ENCODE assay signal across 31 cellular contexts in the genomic region with DNA sequence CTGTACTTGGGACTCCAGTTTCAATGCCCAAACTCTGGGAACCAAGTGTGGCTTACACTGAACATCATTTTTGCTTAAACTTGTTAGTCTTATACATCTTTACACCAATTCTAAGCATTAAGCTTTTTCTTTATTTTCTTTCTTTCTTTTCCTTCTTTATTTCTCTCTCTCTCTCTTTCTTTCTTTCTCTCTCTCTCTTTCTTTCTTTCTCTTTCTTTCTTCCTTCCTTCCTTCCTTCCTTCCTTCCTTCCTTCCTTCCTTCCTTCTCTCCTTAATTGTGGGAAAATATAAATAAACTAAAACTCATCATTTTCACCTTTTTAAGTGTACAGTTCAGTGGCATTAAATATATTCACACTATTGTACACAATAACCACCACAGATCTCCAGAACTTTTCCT. TPM values are rescaled to one million over a fixed set of nuclear protein-coding genes. Genes with fewer than 3 reads are reported as not detected.
"Had no signal": no experiment of that assay in that cellular context is flagged by ENCODE, and none has a peak within 500 bp of the region (broad histone marks: within the 10 kb centered on the region; RNA-seq: fewer than 3 reads in every experiment).

No MANE protein-coding gene starts in this region.

- H3K4me1 ChIP-seq: stomach, suprapubic skin, testis, thyroid gland, tibial artery, tibial nerve, transverse colon, upper lobe of left lung, upper lobe of right lung, uterus, vagina had no signal

- ATAC-seq: stimulated activated effector memory CD8-positive, alpha-beta T cell treated with anti-CD3 and anti-CD28 coated beads, Interleukin-12 subunit alpha, Interleukin-12 subunit beta, amount 100 ng/mL, for 72 hours; stimulated activated memory B cell treated with anti-CD40 and anti-IgM and Interleukin-4, amounts not matched to agents 10 μg/mL and 1 μg/mL and 100 μg/mL, for 72 hours; stimulated activated naive B cell treated with anti-CD40 and anti-IgM and Interleukin-4, amounts not matched to agents 10 μg/mL and 1 μg/mL and 100 μg/mL, for 72 hours; stimulated activated naive CD8-positive, alpha-beta T cell treated with anti-CD3 and anti-CD28 coated beads, Interleukin-15, amount 100 ng/mL, for 72 hours; stimulated activated naive CD8-positive, alpha-beta T cell treated with anti-CD3 and anti-CD28 coated beads, Interleukin-15, Interleukin-2, amounts not matched to agents 100 U/mL and 50 U/mL, for 24 hours; upper lobe of right lung had no signal

- H3K4me1 Mint-ChIP-seq: stimulated activated naive CD8-positive, alpha-beta T cell treated with anti-CD3 and anti-CD28 coated beads, Interleukin-15, amount 100 ng/mL, for 72 hours had no signal

- FAIRE-seq: urothelium cell line had no signal

- H3K27ac Mint-ChIP-seq: stimulated activated effector memory CD8-positive, alpha-beta T cell treated with anti-CD3 and anti-CD28 coated beads, Interleukin-12 subunit alpha, Interleukin-12 subunit beta, amount 100 ng/mL, for 72 hours; stimulated activated memory B cell treated with anti-CD40 and anti-IgM and Interleukin-4, amounts not matched to agents 10 μg/mL and 1 μg/mL and 100 μg/mL, for 72 hours; stimulated activated naive B cell treated with anti-CD40 and anti-IgM and Interleukin-4, amounts not matched to agents 10 μg/mL and 1 μg/mL and 100 μg/mL, for 72 hours; stimulated activated naive CD8-positive, alpha-beta T cell treated with anti-CD3 and anti-CD28 coated beads, Interleukin-15, amount 100 ng/mL, for 72 hours; stimulated activated naive CD8-positive, alpha-beta T cell treated with anti-CD3 and anti-CD28 coated beads, Interleukin-15, Interleukin-2, amounts not matched to agents 100 ng/mL and 50 ng/mL, for 24 hours; type B pancreatic cell had no signal

- DNase-seq: stimulated activated CD4-positive, alpha-beta T cell treated with anti-CD3 and anti-CD28 coated beads, Interleukin-2, amount 100 ng/mL, for 48 hours; stimulated activated CD4-positive, alpha-beta T cell treated with anti-CD3 and anti-CD28 coated beads, Interleukin-4, amount 100 ng/mL, for 1 hour; stimulated activated CD4-positive, alpha-beta T cell treated with anti-CD3 and anti-CD28 coated beads, Interleukin-4, amount 100 ng/mL, for 24 hours; stimulated activated CD4-positive, alpha-beta T cell treated with anti-CD3 and anti-CD28 coated beads, Interleukin-4, amount 100 ng/mL, for 4 hours; stimulated activated CD8-positive, alpha-beta memory T cell treated with anti-CD3 and anti-CD28 coated beads, Interleukin-4, amount 100 ng/mL, for 48 hours; stimulated activated naive B cell treated with anti-CD40 and anti-IgM and Interleukin-4, amounts not matched to agents 10 μg/mL and 1 μg/mL and 100 μg/mL, for 72 hours; stimulated activated naive CD4-positive, alpha-beta T cell; stimulated activated naive CD4-positive, alpha-beta T cell treated with Interleukin-2 at 50 U/mL for 16 hours; stimulated activated naive CD8-positive, alpha-beta T cell treated with anti-CD3 and anti-CD28 coated beads, Interleukin-15, amount 100 ng/mL, for 72 hours; stimulated activated naive CD8-positive, alpha-beta T cell treated with anti-CD3 and anti-CD28 coated beads, Interleukin-15, Interleukin-2, amounts not matched to agents 100 U/mL and 50 U/mL, for 24 hours; stomach; substantia nigra; testis; thyroid gland; tibial artery; transverse colon; trophoblast cell; upper lobe of left lung; upper lobe of right lung; uterus had no signal

- H3K27me3 ChIP-seq: stomach, suprapubic skin, testis, thyroid gland, tibial artery, transverse colon, upper lobe of left lung, upper lobe of right lung, uterus, vagina had no signal

- H3K4me3 Mint-ChIP-seq: stimulated activated effector memory CD8-positive, alpha-beta T cell treated with anti-CD3 and anti-CD28 coated beads, Interleukin-12 subunit alpha, Interleukin-12 subunit beta, amount 100 ng/mL, for 72 hours; stimulated activated memory B cell treated with anti-CD40 and anti-IgM and Interleukin-4, amounts not matched to agents 10 μg/mL and 1 μg/mL and 100 μg/mL, for 72 hours; stimulated activated naive B cell treated with anti-CD40 and anti-IgM and Interleukin-4, amounts not matched to agents 10 μg/mL and 1 μg/mL and 100 μg/mL, for 72 hours; stimulated activated naive CD8-positive, alpha-beta T cell treated with anti-CD3 and anti-CD28 coated beads, Interleukin-15, amount 100 ng/mL, for 72 hours; stimulated activated naive CD8-positive, alpha-beta T cell treated with anti-CD3 and anti-CD28 coated beads, Interleukin-15, Interleukin-2, amounts not matched to agents 100 ng/mL and 50 ng/mL, for 24 hours; type B pancreatic cell had no signal

- H3K36me3 ChIP-seq: stomach, suprapubic skin, thoracic aorta, thyroid gland, tibial artery, tibial nerve, transverse colon, upper lobe of left lung, upper lobe of right lung, uterus, vagina had no signal

- H3K27me3 Mint-ChIP-seq: stimulated activated memory B cell treated with anti-CD40 and anti-IgM and Interleukin-4, amounts not matched to agents 10 μg/mL and 1 μg/mL and 100 μg/mL, for 72 hours; stimulated activated naive B cell treated with anti-CD40 and anti-IgM and Interleukin-4, amounts not matched to agents 10 μg/mL and 1 μg/mL and 100 μg/mL, for 72 hours; stimulated activated naive CD8-positive, alpha-beta T cell treated with anti-CD3 and anti-CD28 coated beads, Interleukin-15, amount 100 ng/mL, for 72 hours had no signal

- H3K9me3 Mint-ChIP-seq: stimulated activated memory B cell treated with anti-CD40 and anti-IgM and Interleukin-4, amounts not matched to agents 10 μg/mL and 1 μg/mL and 100 μg/mL, for 72 hours; type B pancreatic cell had no signal

- H3K27ac ChIP-seq: stomach, suprapubic skin, testis, thoracic aorta, thyroid gland, tibial artery, tibial nerve, transverse colon, upper lobe of left lung, upper lobe of right lung, uterus, vagina had no signal

- H3K4me3 ChIP-seq: stomach, suprapubic skin, testis, thoracic aorta, thyroid gland, tibial artery, tibial nerve, transverse colon, upper lobe of left lung, upper lobe of right lung, uterus, vagina had no signal

- H3K9me3 ChIP-seq: stomach, suprapubic skin, testis, thoracic aorta, thyroid gland, tibial artery, tibial nerve, transverse colon, upper lobe of left lung, upper lobe of right lung, uterus, vagina had no signal

- H3K36me3 Mint-ChIP-seq: stimulated activated effector memory CD8-positive, alpha-beta T cell treated with anti-CD3 and anti-CD28 coated beads, Interleukin-12 subunit alpha, Interleukin-12 subunit beta, amount 100 ng/mL, for 72 hours; type B pancreatic cell had no signal

RNA-seq across cellular contexts. Expression of gene HLA-DQA2, which starts 31.6 kb away (rescaled TPM):
- total RNA-seq: temporal lobe, testis had no signal
- polyA plus RNA-seq: urinary bladder had no signal

RNA-seq across cellular contexts. Expression of gene HLA-DQB1, which starts 43.2 kb away (rescaled TPM):
- total RNA-seq: temporal lobe had no signal

RNA-seq across cellular contexts. Expression of gene HLA-DQB2, which starts 53.7 kb away (rescaled TPM):
- total RNA-seq: temporal lobe had no signal
